In genomic region chr17:34306466-34306865, GRCh38 we compare ENCODE assay signal across 1 cellular context.
TF ChIP-seq lines count a peak whose summit lies in the region.

No MANE protein-coding gene starts in this region.

TF ChIP-seq in IMR-90, 13 proteins besides CTCF, POLR2A, EP300 and RAD21:
- TF ChIP-seq RFX5 (IDR thresholded peaks at IDR 0.05; ENCODE audit: low read depth, low read length) (no peak), SMC3 (IDR thresholded peaks at IDR 0.05; ENCODE audit: low read depth, low read length) (peak; percentile 85), FOS (IDR thresholded peaks at IDR 0.05; ENCODE audit: low read depth, low read length) (0 out of 2 replicates have a peak, but pooled peaks have one; percentile 28)
